12 cellular contexts compared by ENCODE assay signal in genomic region chr2:128395640-128396499, GRCh38.
DNase-seq lines count a peak whose midpoint lies in the region; FAIRE-seq and TF ChIP-seq lines count a peak whose summit lies in the region.
"Had no signal": no experiment of that assay in that cellular context is flagged by ENCODE, and none has a peak within 500 bp of the region (broad histone marks: within the 10 kb centered on the region; RNA-seq: fewer than 3 reads in every experiment).

No MANE protein-coding gene starts in this region.

- no peak overlapping the region for H3K4me3 Mint-ChIP-seq in activated CD4-positive, alpha-beta memory T cell treated with anti-CD3 and anti-CD28 coated beads, Interleukin-2, amount 10 ng/mL, durations not matched to agents 7 days and 5 days
- H3K4me3 Mint-ChIP-seq: naive B cell; stimulated activated naive CD8-positive, alpha-beta T cell treated with anti-CD3 and anti-CD28 coated beads, Interleukin-15, amount 100 ng/mL, for 72 hours had no signal

- CTCF ChIA-PET in activated CD4-positive, alpha-beta memory T cell treated with anti-CD3 and anti-CD28 coated beads, Interleukin-2, amount 10 ng/mL, durations not matched to agents 7 days and 5 days (lab: Charles Lee), result no interaction called here

- TF ChIP-seq CTCF in bronchial epithelial cell (IDR thresholded peaks at IDR 0.05; ENCODE audit: insufficient read depth, low read length, severe bottlenecking) (no peak), kidney epithelial cell (IDR thresholded peaks at IDR 0.05; ENCODE audit: insufficient read depth, low read length, poor library complexity, severe bottlenecking) (no peak), colonic mucosa (IDR thresholded peaks at IDR 0.05) (no peak)

- H3K27me3 Mint-ChIP-seq in activated CD4-positive, alpha-beta memory T cell treated with anti-CD3 and anti-CD28 coated beads, Interleukin-2, amount 10 ng/mL, durations not matched to agents 7 days and 5 days, result peaks cover 20% of the 10 kb centered on the region

- FAIRE-seq in bronchial epithelial cell (lab: Jason Lieb, UNC), result peak; percentile 7

- H3K4me3 ChIP-seq in HUES64 (ENCODE audit: low read length), result no peak overlapping the region
- no peak overlapping the region for H3K4me3 ChIP-seq in bronchial epithelial cell (ENCODE audit: low read depth, low read length)
- H3K4me3 ChIP-seq in kidney epithelial cell (ENCODE audit: low read depth, low read length), result no peak overlapping the region
- no peak overlapping the region for H3K4me3 ChIP-seq in skin epidermis
- H3K4me3 ChIP-seq in colonic mucosa, result no peak overlapping the region
- H3K4me3 ChIP-seq: cardiac muscle cell had no signal

- H3K27ac ChIP-seq in HUES64 (ENCODE audit: low read depth, low read length), result peak overlapping the region; percentile 33; the same call in 1 of the 2 replicates
- H3K27ac ChIP-seq in skin epidermis, result peak overlapping the region in 15 of 21 experiments; percentile 17 to 71 (median 33)
- H3K27ac ChIP-seq in colonic mucosa, result no peak overlapping the region
- H3K27ac ChIP-seq: cardiac muscle cell had no signal

- POLR2A ChIA-PET in activated CD4-positive, alpha-beta memory T cell treated with anti-CD3 and anti-CD28 coated beads, Interleukin-2, amount 10 ng/mL, durations not matched to agents 7 days and 5 days (lab: Charles Lee), result no interaction called here

- H3K36me3 ChIP-seq in HUES64 (ENCODE audit: insufficient read depth, low read length) (no peaks in the 10 kb centered on the region), bronchial epithelial cell (ENCODE audit: control insufficient read depth, insufficient read depth, low read length) (no peaks in the 10 kb centered on the region), kidney epithelial cell (ENCODE audit: control insufficient read depth, insufficient read depth, low read length) (no peaks in the 10 kb centered on the region), colonic mucosa (no peaks in the 10 kb centered on the region)
- H3K36me3 ChIP-seq: cardiac muscle cell had no signal

- no peak overlapping the region for H3K27ac Mint-ChIP-seq in activated CD4-positive, alpha-beta memory T cell treated with anti-CD3 and anti-CD28 coated beads, Interleukin-2, amount 10 ng/mL, durations not matched to agents 7 days and 5 days
- H3K27ac Mint-ChIP-seq: naive B cell; stimulated activated naive CD8-positive, alpha-beta T cell treated with anti-CD3 and anti-CD28 coated beads, Interleukin-15, amount 100 ng/mL, for 72 hours had no signal

- intact Hi-C loops in colonic mucosa (cut with DNase I), result no loop called here

- peak; percentile 85 for DNase-seq in bronchial epithelial cell (ENCODE audit: low read depth)
- peak; percentile 45 for DNase-seq in kidney epithelial cell (ENCODE audit: low read depth)
- no peak for DNase-seq in activated CD4-positive, alpha-beta memory T cell treated with anti-CD3 and anti-CD28 coated beads, Interleukin-2, amount 10 ng/mL, durations not matched to agents 7 days and 5 days
- DNase-seq in NCI-H524 (lab: John Stamatoyannopoulos, UW), result no peak
- no peak for DNase-seq in colonic mucosa
- DNase-seq: activated CD8-positive, alpha-beta memory T cell treated with anti-CD3 and anti-CD28 coated beads, Interleukin-2, amount 50 U/mL, for 48 hours; naive B cell; NCI-H1436; stimulated activated naive CD8-positive, alpha-beta T cell treated with anti-CD3 and anti-CD28 coated beads, Interleukin-15, amount 100 ng/mL, for 72 hours had no signal

- H3K9me3 ChIP-seq in HUES64 (ENCODE audit: insufficient read depth, low read depth, low read length) (no peaks in the 10 kb centered on the region), colonic mucosa (no peaks in the 10 kb centered on the region)

- no peak overlapping the region for H3K9ac ChIP-seq in HUES64 (ENCODE audit: low read depth, low read length)
- no peak overlapping the region for H3K9ac ChIP-seq in colonic mucosa (ENCODE audit: low read depth in 2 of 2, low read length in 2 of 2)

- 89% methylated on average over 14 of the region's 15 CpGs for WGBS in HUES64

- H3K27me3 ChIP-seq in HUES64 (ENCODE audit: insufficient read depth, low read length) (no peaks in the 10 kb centered on the region), bronchial epithelial cell (ENCODE audit: control insufficient read depth, insufficient read depth, low read length) (no peaks in the 10 kb centered on the region), kidney epithelial cell (ENCODE audit: control insufficient read depth, insufficient read depth, low read length) (no peaks in the 10 kb centered on the region), colonic mucosa (no peaks in the 10 kb centered on the region)
- H3K27me3 ChIP-seq: cardiac muscle cell had no signal

- H3K4me1 ChIP-seq in HUES64 (ENCODE audit: insufficient read depth, low read length) (peaks cover 13% of the 10 kb centered on the region), colonic mucosa (no peaks in the 10 kb centered on the region)

- no peaks in the 10 kb centered on the region for H3K36me3 Mint-ChIP-seq in activated CD4-positive, alpha-beta memory T cell treated with anti-CD3 and anti-CD28 coated beads, Interleukin-2, amount 10 ng/mL, durations not matched to agents 7 days and 5 days (ENCODE audit: low read depth)
- H3K36me3 Mint-ChIP-seq: naive B cell had no signal

- no peaks in the 10 kb centered on the region for H3K4me1 Mint-ChIP-seq in activated CD4-positive, alpha-beta memory T cell treated with anti-CD3 and anti-CD28 coated beads, Interleukin-2, amount 10 ng/mL, durations not matched to agents 7 days and 5 days
- H3K4me1 Mint-ChIP-seq: stimulated activated naive CD8-positive, alpha-beta T cell treated with anti-CD3 and anti-CD28 coated beads, Interleukin-15, amount 100 ng/mL, for 72 hours had no signal

- no peaks in the 10 kb centered on the region for H3K9me3 Mint-ChIP-seq in activated CD4-positive, alpha-beta memory T cell treated with anti-CD3 and anti-CD28 coated beads, Interleukin-2, amount 10 ng/mL, durations not matched to agents 7 days and 5 days
- H3K9me3 Mint-ChIP-seq: stimulated activated naive CD8-positive, alpha-beta T cell treated with anti-CD3 and anti-CD28 coated beads, Interleukin-15, amount 100 ng/mL, for 72 hours had no signal

Comparison
In these comparisons a context has a peak if more than half of its experiments do, and no peak if none do; other contexts are left out.
1. DNase-seq: peak in bronchial epithelial cell (single experiment) and kidney epithelial cell (single experiment); none in activated CD4-positive, alpha-beta memory T cell treated with anti-CD3 and anti-CD28 coated beads, Interleukin-2, amount 10 ng/mL, durations not matched to agents 7 days and 5 days (single experiment), NCI-H524 (0 of 2) and colonic mucosa (single experiment).